10 cellular contexts compared by ENCODE assay signal in genomic region chr9:93952784-93953491, GRCh38. TPM values are rescaled to one million over a fixed set of nuclear protein-coding genes. Genes with fewer than 3 reads are reported as not detected.
DNase-seq lines count a peak whose midpoint lies in the region; ATAC-seq and TF ChIP-seq lines count a peak whose summit lies in the region.
"Had no signal": no experiment of that assay in that cellular context is flagged by ENCODE, and none has a peak within 500 bp of the region (broad histone marks: within the 10 kb centered on the region; RNA-seq: fewer than 3 reads in every experiment).

No MANE protein-coding gene starts in this region.

- intact Hi-C loops in left ventricle myocardium superior (cut with micrococcal nuclease), result no loop called here
- intact Hi-C loops in right cardiac atrium (cut with DNase I), result loop anchor here in 1 of 4 donors (10.0 kb wide), 1 partner anchor 128 kb away; no protein-coding TSS in a partner anchor
- intact Hi-C loops in left lung (cut with DNase I), result no loop called here
- intact Hi-C loops in PC-3 (cut with micrococcal nuclease), result no loop called here

- H3K4me1 Mint-ChIP-seq in activated CD8-positive, alpha-beta T cell treated with anti-CD3 and anti-CD28 coated beads, Interleukin-2, amount 10 ng/mL, durations not matched to agents 7 days and 5 days (ENCODE audit: low read depth), result peaks cover 39% of the 10 kb centered on the region

- H3K4me2 ChIP-seq in PC-3 (ENCODE audit: low read length), result no peak overlapping the region

- no peak overlapping the region for H2AFZ ChIP-seq in PC-3 (ENCODE audit: low read length)

- H4K20me1 ChIP-seq in PC-3 (ENCODE audit: low read length), result no peaks in the 10 kb centered on the region

- H3K79me2 ChIP-seq in PC-3 (ENCODE audit: low read length), result no peaks in the 10 kb centered on the region

- no peak overlapping the region for H3K27ac Mint-ChIP-seq in activated CD8-positive, alpha-beta T cell treated with anti-CD3 and anti-CD28 coated beads, Interleukin-2, amount 10 ng/mL, durations not matched to agents 7 days and 5 days

- H3F3A ChIP-seq in PC-3 (ENCODE audit: low read length, unreplicated experiment), result no peaks in the 10 kb centered on the region

- peak overlapping the region; percentile 83 to 92 for H3K9ac ChIP-seq in stomach smooth muscle (ENCODE audit: low read length in 2 of 2)
- H3K9ac ChIP-seq in PC-3 (ENCODE audit: low read length), result no peak overlapping the region

- POLR2A ChIA-PET in activated CD8-positive, alpha-beta T cell treated with anti-CD3 and anti-CD28 coated beads, Interleukin-2, amount 10 ng/mL, durations not matched to agents 7 days and 5 days (lab: Charles Lee), result no interaction called here
- POLR2A ChIA-PET in PC-3 (lab: Charles Lee; ENCODE audit: unreplicated experiment), result no interaction called here

- no peaks in the 10 kb centered on the region for H3K36me3 ChIP-seq in left lung
- peaks cover 9 to 27% of the 10 kb centered on the region in 2 donors for H3K36me3 ChIP-seq in stomach smooth muscle (ENCODE audit: control insufficient read depth in 2 of 2, insufficient read depth in 2 of 2, low read length in 2 of 2)
- no peaks in the 10 kb centered on the region for H3K36me3 ChIP-seq in PC-3 (ENCODE audit: low read depth, low read length)

- DNase-seq in left ventricle myocardium superior (no peak), right cardiac atrium (no peak), left lung (no peak), PC-3 (no peak), SHP77 treated with DMSO at 0.1 percent for 48 hours (lab: John Stamatoyannopoulos, UW) (no peak)
- no peak for DNase-seq in activated CD8-positive, alpha-beta T cell treated with anti-CD3 and anti-CD28 coated beads, Interleukin-2, amount 10 ng/mL, durations not matched to agents 7 days and 5 days
- DNase-seq: COR-L47, NCI-H2081 had no signal

- ATAC-seq in left ventricle myocardium superior (peak; percentile 16), right cardiac atrium (no peak), left lung (peak; percentile 23), PC-3 (no peak), GM21447 (IDR thresholded peaks at IDR 0.05; ENCODE audit: unreplicated experiment) (no peak)
- no peak for ATAC-seq in activated CD8-positive, alpha-beta T cell treated with anti-CD3 and anti-CD28 coated beads, Interleukin-2, amount 10 ng/mL, durations not matched to agents 7 days and 5 days

- TF ChIP-seq CTCF in left lung (IDR thresholded peaks at IDR 0.05) (no peak), PC-3 (conservative IDR thresholded peaks at IDR 0.05; ENCODE audit: low read depth, low read length) (no peak)

- CTCF ChIA-PET in activated CD8-positive, alpha-beta T cell treated with anti-CD3 and anti-CD28 coated beads, Interleukin-2, amount 10 ng/mL, durations not matched to agents 7 days and 5 days (lab: Charles Lee), result no interaction called here
- CTCF ChIA-PET in PC-3 (lab: Charles Lee), result no interaction called here

- peak overlapping the region; percentile 22 for H3K4me3 Mint-ChIP-seq in activated CD8-positive, alpha-beta T cell treated with anti-CD3 and anti-CD28 coated beads, Interleukin-2, amount 10 ng/mL, durations not matched to agents 7 days and 5 days

- H3K4me3 ChIP-seq in right cardiac atrium (ENCODE audit: low read length), result no peak overlapping the region
- no peak overlapping the region for H3K4me3 ChIP-seq in left lung
- H3K4me3 ChIP-seq in stomach smooth muscle (ENCODE audit: low read length in 2 of 2), result peak overlapping the region; percentile 90 to 95
- H3K4me3 ChIP-seq in PC-3 (ENCODE audit: low read length), result no peak overlapping the region

- BruUV-seq in PC-3 (replicated peaks; lab: Mats Ljungman, UMichigan), result no TSS peak

- H3K36me3 Mint-ChIP-seq in activated CD8-positive, alpha-beta T cell treated with anti-CD3 and anti-CD28 coated beads, Interleukin-2, amount 10 ng/mL, durations not matched to agents 7 days and 5 days (ENCODE audit: low read depth), result peaks cover 10% of the 10 kb centered on the region

- H3K9me3 ChIP-seq in right cardiac atrium (ENCODE audit: control insufficient read depth, low read length) (no peaks in the 10 kb centered on the region), left lung (no peaks in the 10 kb centered on the region), stomach smooth muscle (ENCODE audit: control insufficient read depth in 2 of 2, low read length in 2 of 2) (no peaks in the 10 kb centered on the region), PC-3 (ENCODE audit: low read length) (no peaks in the 10 kb centered on the region)

- H3K27me3 Mint-ChIP-seq in activated CD8-positive, alpha-beta T cell treated with anti-CD3 and anti-CD28 coated beads, Interleukin-2, amount 10 ng/mL, durations not matched to agents 7 days and 5 days (ENCODE audit: low read depth), result peaks cover 75% of the 10 kb centered on the region

- no peaks in the 10 kb centered on the region for H3K27me3 ChIP-seq in right cardiac atrium (ENCODE audit: control insufficient read depth, insufficient read depth)
- peaks cover 93 to 98% of the 10 kb centered on the region in 2 donors for H3K27me3 ChIP-seq in left lung
- H3K27me3 ChIP-seq in stomach smooth muscle (ENCODE audit: control insufficient read depth in 1 of 2, insufficient read depth in 2 of 2, low read length in 2 of 2), result peaks cover 4% of the 10 kb centered on the region in 2 donors
- peaks cover 18% of the 10 kb centered on the region for H3K27me3 ChIP-seq in PC-3 (ENCODE audit: low read length)

- H3K27ac ChIP-seq in right cardiac atrium (ENCODE audit: low read length), result no peak overlapping the region
- no peak overlapping the region for H3K27ac ChIP-seq in left lung
- peak overlapping the region; percentile 93 for H3K27ac ChIP-seq in stomach smooth muscle (ENCODE audit: low read length)
- no peak overlapping the region for H3K27ac ChIP-seq in PC-3 (ENCODE audit: low read length)

- H3K9me3 Mint-ChIP-seq in activated CD8-positive, alpha-beta T cell treated with anti-CD3 and anti-CD28 coated beads, Interleukin-2, amount 10 ng/mL, durations not matched to agents 7 days and 5 days (ENCODE audit: insufficient read depth), result peaks cover 4% of the 10 kb centered on the region

- H3K4me1 ChIP-seq in right cardiac atrium (ENCODE audit: control insufficient read depth, insufficient read depth, low read length) (peaks cover 2% of the 10 kb centered on the region), left lung (peaks cover 16 to 47% of the 10 kb centered on the region in 2 donors), stomach smooth muscle (ENCODE audit: control insufficient read depth, insufficient read depth, low read length) (peaks cover 60% of the 10 kb centered on the region), PC-3 (ENCODE audit: insufficient read depth, low read length) (peaks cover 3% of the 10 kb centered on the region; the same call in 1 of the 2 replicates)

- 3% methylated on average over 54 of the region's 54 CpGs for WGBS in right cardiac atrium

- no peaks in the 10 kb centered on the region for H3K9me2 ChIP-seq in PC-3 (replicated peaks; ENCODE audit: low read length)

RNA-seq across cellular contexts. Expression of gene BARX1, which starts 2.2 kb away (rescaled TPM):
- not detected for total RNA-seq in left ventricle myocardium superior
- total RNA-seq in right cardiac atrium, result not detected
- not detected for polyA plus RNA-seq in right cardiac atrium
- under 1 TPM in 1 of 2 experiments, not detected in 1; 0.53 TPM for total RNA-seq in activated CD8-positive, alpha-beta T cell treated with anti-CD3 and anti-CD28 coated beads, Interleukin-2, amount 10 ng/mL, durations not matched to agents 7 days and 5 days
- not detected for total RNA-seq in left lung
- total RNA-seq in PC-3 (2014; rRNA removed), result not detected in 2 replicates

Comparison
In these comparisons a context has a peak if more than half of its experiments do, and no peak if none do; other contexts are left out.
1. ATAC-seq: peak in left ventricle myocardium superior (single experiment) and left lung (single experiment); none in right cardiac atrium (0 of 2), activated CD8-positive, alpha-beta T cell treated with anti-CD3 and anti-CD28 coated beads, Interleukin-2, amount 10 ng/mL, durations not matched to agents 7 days and 5 days (single experiment), PC-3 (single experiment) and GM21447 (single experiment).
2. H3K4me3 ChIP-seq: peak in stomach smooth muscle (2 of 2); none in right cardiac atrium (single experiment), left lung (0 of 2) and PC-3 (single experiment).